8 cellular contexts compared by ENCODE assay signal in the genomic region with DNA sequence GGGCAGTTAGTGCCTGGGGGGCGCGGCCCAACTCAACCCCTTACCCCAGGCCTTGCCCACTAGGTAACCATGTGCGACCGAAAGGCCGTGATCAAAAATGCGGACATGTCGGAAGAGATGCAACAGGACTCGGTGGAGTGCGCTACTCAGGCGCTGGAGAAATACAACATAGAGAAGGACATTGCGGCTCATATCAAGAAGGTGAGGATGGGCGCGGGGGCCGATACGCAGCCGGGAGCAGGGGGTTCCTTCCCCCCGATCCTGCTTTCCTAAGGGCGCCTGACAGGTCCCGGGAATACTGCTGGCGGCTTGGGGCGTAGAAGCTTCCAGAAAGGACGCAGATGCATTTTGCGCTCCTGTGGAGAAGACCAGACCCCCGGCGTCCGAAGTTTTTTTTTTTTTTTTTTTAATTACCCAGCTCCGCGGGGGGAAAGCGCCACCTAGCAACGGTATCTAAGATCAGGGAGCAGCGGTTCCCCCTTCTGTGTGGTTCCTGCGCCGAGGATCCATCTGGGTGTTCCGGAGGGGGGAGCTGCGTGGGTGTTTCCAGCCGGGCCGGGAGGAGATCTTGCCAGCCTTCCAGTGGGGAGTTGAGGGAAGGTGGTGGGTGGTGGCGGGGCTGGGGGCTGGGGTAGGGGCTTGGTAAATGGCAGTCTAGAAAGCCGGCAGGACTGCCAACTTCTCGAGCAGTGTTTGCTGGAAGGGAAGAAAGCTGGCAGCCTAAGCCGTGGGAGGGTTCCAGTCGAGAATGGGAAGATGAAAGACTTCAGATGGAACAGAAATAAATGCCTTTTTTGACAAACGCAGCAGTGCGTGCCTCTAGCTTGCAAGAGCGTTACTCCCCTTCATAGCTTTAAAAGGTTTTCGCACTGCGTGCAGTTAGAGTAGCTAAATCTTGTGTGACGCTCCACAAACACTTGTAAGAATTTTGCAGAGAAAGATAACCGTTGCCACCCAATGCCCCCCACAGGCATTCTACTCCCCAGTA. TPM values are rescaled to one million over a fixed set of nuclear protein-coding genes. Genes with fewer than 3 reads are reported as not detected.
DNase-seq lines count a peak whose midpoint lies in the region; ATAC-seq, FAIRE-seq and TF ChIP-seq lines count a peak whose summit lies in the region.

No MANE protein-coding gene starts in this region.

- TF ChIP-seq POLR2A in GM12892 (IDR thresholded peaks at IDR 0.05; ENCODE audit: low read depth, low read length) (no peak), thyroid gland (IDR thresholded peaks at IDR 0.05) (no peak)

- H3K36me3 Mint-ChIP-seq in activated naive CD4-positive, alpha-beta T cell treated with anti-CD3 and anti-CD28 coated beads, Interleukin-2, amount 50 U/mL, for 24 hours = peaks cover 5% of the 10 kb centered on the region
- peaks cover 23% of the 10 kb centered on the region for H3K36me3 Mint-ChIP-seq in osteocyte (ENCODE audit: unreplicated experiment)

- H3K27me3 ChIP-seq in thyroid gland = no peaks in the 10 kb centered on the region

- H3K9me3 Mint-ChIP-seq in activated naive CD4-positive, alpha-beta T cell treated with anti-CD3 and anti-CD28 coated beads, Interleukin-2, amount 50 U/mL, for 24 hours = no peaks in the 10 kb centered on the region
- H3K9me3 Mint-ChIP-seq in osteocyte (ENCODE audit: unreplicated experiment) = no peaks in the 10 kb centered on the region

- TF ChIP-seq CTCF in RWPE1 (conservative IDR thresholded peaks at IDR 0.05; ENCODE audit: low read depth) (no peak), osteocyte (IDR thresholded peaks at IDR 0.05) (no peak), thyroid gland (IDR thresholded peaks at IDR 0.05) (peak in 1 of 6 experiments; percentile 7)

- H3K4me3 ChIP-seq in thyroid gland (replicated peaks in 1 of 3) = peak overlapping the region; percentile 63 to 92 (median 80)

- H3K4me3 Mint-ChIP-seq in activated naive CD4-positive, alpha-beta T cell treated with anti-CD3 and anti-CD28 coated beads, Interleukin-2, amount 50 U/mL, for 24 hours = peak overlapping the region; percentile 96
- H3K4me3 Mint-ChIP-seq in osteocyte (ENCODE audit: unreplicated experiment) = peak overlapping the region; percentile 94

- peak overlapping the region; percentile 59 for H3K27ac Mint-ChIP-seq in activated naive CD4-positive, alpha-beta T cell treated with anti-CD3 and anti-CD28 coated beads, Interleukin-2, amount 50 U/mL, for 24 hours
- H3K27ac Mint-ChIP-seq in osteocyte (ENCODE audit: unreplicated experiment) = peak overlapping the region; percentile 83

- WGBS in thyroid gland, 2 donors = 0 to 1% methylated on average over 45 to 48 of the region's 49 CpGs

- DNase-seq in 8988T (peak; percentile 34), GM12892 (ENCODE audit: insufficient read length) (peak; percentile 50), RWPE1 (ENCODE audit: low spot score) (peak; percentile 60), head of caudate nucleus (peak; percentile 69 to 96 (median 88)), osteocyte (ENCODE audit: extremely low spot score, unreplicated experiment) (no peak), thyroid gland (peak; percentile 56 to 69)

- CTCF ChIA-PET in RWPE1 (lab: Yijun Ruan, JAX) = interaction anchor here (0.6 to 1.1 kb wide), 4 partner anchors 28 to 314 kb away, joined by 3 read pairs; no protein-coding TSS in a partner anchor

- POLR2A ChIA-PET in RWPE1 (lab: Yijun Ruan, JAX; ENCODE audit: low non-redundant PET) = interaction anchor here (0.6 to 1.0 kb wide), 3 partner anchors 22 to 32 kb away, joined by 3 to 5 read pairs (median 3); no protein-coding TSS in a partner anchor

- FAIRE-seq in GM12892 (lab: Jason Lieb, UNC) = peak; percentile 62

- peak; percentile 37 for ATAC-seq in HG03354 (IDR thresholded peaks at IDR 0.05; ENCODE audit: poor library complexity, severe bottlenecking, unreplicated experiment)

- no peaks in the 10 kb centered on the region for H3K9me3 ChIP-seq in thyroid gland

- peaks cover 9 to 11% of the 10 kb centered on the region in 2 donors for H3K36me3 ChIP-seq in thyroid gland

- peaks cover 6 to 11% of the 10 kb centered on the region in 2 donors for H3K4me1 ChIP-seq in thyroid gland

- peak overlapping the region; percentile 85 for H3K27ac ChIP-seq in RWPE1
- peak overlapping the region; percentile 50 to 93 (median 91) for H3K27ac ChIP-seq in thyroid gland

- H3K4me1 Mint-ChIP-seq in activated naive CD4-positive, alpha-beta T cell treated with anti-CD3 and anti-CD28 coated beads, Interleukin-2, amount 50 U/mL, for 24 hours = peaks cover 33% of the 10 kb centered on the region
- peaks cover 33% of the 10 kb centered on the region for H3K4me1 Mint-ChIP-seq in osteocyte (ENCODE audit: unreplicated experiment)

- no peaks in the 10 kb centered on the region for H3K27me3 Mint-ChIP-seq in activated naive CD4-positive, alpha-beta T cell treated with anti-CD3 and anti-CD28 coated beads, Interleukin-2, amount 50 U/mL, for 24 hours
- no peaks in the 10 kb centered on the region for H3K27me3 Mint-ChIP-seq in osteocyte (ENCODE audit: unreplicated experiment)

- intact Hi-C loops in head of caudate nucleus (cut with DNase I) = loop anchor here (5.0 kb wide), 1 partner anchor 49 kb away; a partner anchor contains a TSS
- intact Hi-C loops in thyroid gland (cut with DNase I) = loop anchor here (5.0 kb wide), 1 partner anchor 36 kb away; a partner anchor contains a TSS

RNA-seq across cellular contexts. Expression of a gene that starts 0.7 kb away (rescaled TPM):
- polyA plus RNA-seq in GM12892 (2012; ENCODE audit: missing spikeins) = 272 TPM
- total RNA-seq in osteocyte (324 and 325 TPM in 2 replicates), thyroid gland (100 to 1,000 TPM; 128 to 265 (median 232) TPM)

RNA-seq across cellular contexts. Expression of a gene that starts 27.1 kb away (rescaled TPM):
- polyA plus RNA-seq in GM12892 (2012; ENCODE audit: missing spikeins) = 167 TPM
- total RNA-seq in osteocyte (143 and 151 TPM in 2 replicates), thyroid gland (100 to 1,000 TPM in 1 of 4 donors, 10 to 100 TPM in 3; 64.5 to 107 (median 79.9) TPM)

RNA-seq across cellular contexts. Expression of a gene that starts 32.3 kb away (rescaled TPM):
- 44.8 TPM for polyA plus RNA-seq in GM12892 (2012; ENCODE audit: missing spikeins)
- total RNA-seq in osteocyte = 20.4 and 24.0 TPM in 2 replicates
- total RNA-seq in thyroid gland = 10 to 100 TPM; 17.9 to 33.3 (median 32.8) TPM

RNA-seq across cellular contexts. Expression of a gene that starts 37.5 kb away (rescaled TPM):
- polyA plus RNA-seq in GM12892 (2012; ENCODE audit: missing spikeins) = 83.8 TPM
- 139 and 177 TPM in 2 replicates for total RNA-seq in osteocyte
- 100 to 1,000 TPM in 3 of 4 donors, 10 to 100 TPM in 1; 62.5 to 159 (median 127) TPM for total RNA-seq in thyroid gland

RNA-seq across cellular contexts. Expression of a gene that starts 50.4 kb away (rescaled TPM):
- 14.5 TPM for polyA plus RNA-seq in GM12892 (2012; ENCODE audit: missing spikeins)
- total RNA-seq in osteocyte (16.1 and 21.1 TPM in 2 replicates), thyroid gland (10 to 100 TPM; 32.4 to 38.4 (median 36.6) TPM)
